1 cellular context compared by ENCODE assay signal in the genomic region with DNA sequence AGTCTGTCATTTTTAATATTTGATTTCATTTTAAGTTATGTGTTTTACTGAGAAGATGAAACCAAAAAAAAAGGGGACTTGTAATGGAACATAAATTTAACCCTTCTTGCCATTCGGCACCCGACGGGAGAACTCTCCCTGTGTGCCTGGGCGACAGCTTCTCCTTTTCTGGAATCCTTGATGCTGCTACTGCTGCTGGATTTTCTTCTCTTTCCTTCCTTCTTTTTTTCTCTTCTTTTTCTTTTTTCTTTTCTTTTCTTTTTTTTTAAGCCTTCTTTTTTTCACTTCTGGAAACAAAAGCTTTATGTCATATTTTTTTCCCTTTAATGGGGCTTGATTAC.
TF ChIP-seq lines count a peak whose summit lies in the region.

No MANE protein-coding gene starts in this region.

TF ChIP-seq in GM23338, 12 proteins besides CTCF, POLR2A, EP300 and RAD21 (continued from another document):
- TF ChIP-seq, protein P1, sequence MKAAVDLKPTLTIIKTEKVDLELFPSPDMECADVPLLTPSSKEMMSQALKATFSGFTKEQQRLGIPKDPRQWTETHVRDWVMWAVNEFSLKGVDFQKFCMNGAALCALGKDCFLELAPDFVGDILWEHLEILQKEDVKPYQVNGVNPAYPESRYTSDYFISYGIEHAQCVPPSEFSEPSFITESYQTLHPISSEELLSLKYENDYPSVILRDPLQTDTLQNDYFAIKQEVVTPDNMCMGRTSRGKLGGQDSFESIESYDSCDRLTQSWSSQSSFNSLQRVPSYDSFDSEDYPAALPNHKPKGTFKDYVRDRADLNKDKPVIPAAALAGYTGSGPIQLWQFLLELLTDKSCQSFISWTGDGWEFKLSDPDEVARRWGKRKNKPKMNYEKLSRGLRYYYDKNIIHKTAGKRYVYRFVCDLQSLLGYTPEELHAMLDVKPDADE (IDR thresholded peaks at IDR 0.05): no peak
- TF ChIP-seq ZNF114 (CRISPR knock-in tag; IDR thresholded peaks at IDR 0.05): no peak
- TF ChIP-seq JUNB (IDR thresholded peaks at IDR 0.05; ENCODE audit: unreplicated experiment): no peak
- no peak for TF ChIP-seq STAT1 (IDR thresholded peaks at IDR 0.05; ENCODE audit: unreplicated experiment)
- TF ChIP-seq EZH2 (IDR thresholded peaks at IDR 0.05; ENCODE audit: low read depth, unreplicated experiment): no peak
- TF ChIP-seq, protein P2, sequence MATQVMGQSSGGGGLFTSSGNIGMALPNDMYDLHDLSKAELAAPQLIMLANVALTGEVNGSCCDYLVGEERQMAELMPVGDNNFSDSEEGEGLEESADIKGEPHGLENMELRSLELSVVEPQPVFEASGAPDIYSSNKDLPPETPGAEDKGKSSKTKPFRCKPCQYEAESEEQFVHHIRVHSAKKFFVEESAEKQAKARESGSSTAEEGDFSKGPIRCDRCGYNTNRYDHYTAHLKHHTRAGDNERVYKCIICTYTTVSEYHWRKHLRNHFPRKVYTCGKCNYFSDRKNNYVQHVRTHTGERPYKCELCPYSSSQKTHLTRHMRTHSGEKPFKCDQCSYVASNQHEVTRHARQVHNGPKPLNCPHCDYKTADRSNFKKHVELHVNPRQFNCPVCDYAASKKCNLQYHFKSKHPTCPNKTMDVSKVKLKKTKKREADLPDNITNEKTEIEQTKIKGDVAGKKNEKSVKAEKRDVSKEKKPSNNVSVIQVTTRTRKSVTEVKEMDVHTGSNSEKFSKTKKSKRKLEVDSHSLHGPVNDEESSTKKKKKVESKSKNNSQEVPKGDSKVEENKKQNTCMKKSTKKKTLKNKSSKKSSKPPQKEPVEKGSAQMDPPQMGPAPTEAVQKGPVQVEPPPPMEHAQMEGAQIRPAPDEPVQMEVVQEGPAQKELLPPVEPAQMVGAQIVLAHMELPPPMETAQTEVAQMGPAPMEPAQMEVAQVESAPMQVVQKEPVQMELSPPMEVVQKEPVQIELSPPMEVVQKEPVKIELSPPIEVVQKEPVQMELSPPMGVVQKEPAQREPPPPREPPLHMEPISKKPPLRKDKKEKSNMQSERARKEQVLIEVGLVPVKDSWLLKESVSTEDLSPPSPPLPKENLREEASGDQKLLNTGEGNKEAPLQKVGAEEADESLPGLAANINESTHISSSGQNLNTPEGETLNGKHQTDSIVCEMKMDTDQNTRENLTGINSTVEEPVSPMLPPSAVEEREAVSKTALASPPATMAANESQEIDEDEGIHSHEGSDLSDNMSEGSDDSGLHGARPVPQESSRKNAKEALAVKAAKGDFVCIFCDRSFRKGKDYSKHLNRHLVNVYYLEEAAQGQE (IDR thresholded peaks at IDR 0.05; ENCODE audit: unreplicated experiment): no peak
- TF ChIP-seq EZH2phosphoT487 (IDR thresholded peaks at IDR 0.05; ENCODE audit: unreplicated experiment): no peak
- no peak for TF ChIP-seq CREB1 (CRISPR knock-in tag; IDR thresholded peaks at IDR 0.05; ENCODE audit: low read depth)
TF ChIP-seq in GM23338: peak in this region for 0.
